ENCODE assay signal across 8 cellular contexts in genomic region chr5:68251386-68251785, GRCh38. TPM values are rescaled to one million over a fixed set of nuclear protein-coding genes. Genes with fewer than 3 reads are reported as not detected.
A peak's percentile ranks its signal among the peaks of the same experiment; 100 is the strongest.
DNase-seq lines count a peak whose midpoint lies in the region.

No MANE protein-coding gene starts in this region.

- peaks cover 49 to 79% (median 63%) of the 10 kb centered on the region in 10 experiments for H3K4me1 ChIP-seq in BLaER1 treated with 17β-estradiol and CSF1 and Interleukin-3, amounts not matched to agents 10 nM and 100 nM
- H3K4me1 ChIP-seq in skeletal muscle satellite cell (ENCODE audit: control insufficient read depth, insufficient read depth, low read length) = peaks cover 35% of the 10 kb centered on the region

- H3K9ac ChIP-seq in BLaER1 treated with 17β-estradiol and CSF1 and Interleukin-3, amounts not matched to agents 10 nM and 100 nM = peak overlapping the region in 3 of 11 experiments; percentile 4 to 46 (median 27); a peak in 4 of 22 replicates
- no peak overlapping the region for H3K9ac ChIP-seq in skeletal muscle satellite cell (ENCODE audit: low read depth, low read length)

- peak; percentile 48 to 56 for DNase-seq in activated CD4-positive, alpha-beta T cell treated with anti-CD3 and anti-CD28 coated beads for 24 hours (ENCODE audit: low read depth in 2 of 2)
- peak; percentile 29 for DNase-seq in effector CD8-positive, alpha-beta T cell (lab: John Stamatoyannopoulos, UW)
- DNase-seq in NCI-H446 treated with DMSO at 0.1 percent for 48 hours (lab: John Stamatoyannopoulos, UW) = no peak
- no peak for DNase-seq in posterior cingulate gyrus
- DNase-seq in AML-193 (lab: John Stamatoyannopoulos, UW) = no peak
- no peak for DNase-seq in NCI-H2171 treated with DMSO at 0.1 percent for 48 hours (lab: John Stamatoyannopoulos, UW)

- no peak overlapping the region for H3K4me3 ChIP-seq in BLaER1 treated with 17β-estradiol and CSF1 and Interleukin-3, amounts not matched to agents 10 nM and 100 nM
- H3K4me3 ChIP-seq in skeletal muscle satellite cell (ENCODE audit: low read length) = no peak overlapping the region

- H3K9me3 ChIP-seq in BLaER1 treated with 17β-estradiol and CSF1 and Interleukin-3, amounts not matched to agents 10 nM and 100 nM (replicated peaks in 1 of 11) = peaks cover 0 to 12% (median 3%) of the 10 kb centered on the region in 11 experiments; a peak in 12 of 22 replicates
- no peaks in the 10 kb centered on the region for H3K9me3 ChIP-seq in skeletal muscle satellite cell (replicated peaks; ENCODE audit: low read length)

- H4K20me1 ChIP-seq in BLaER1 treated with 17β-estradiol and CSF1 and Interleukin-3, amounts not matched to agents 10 nM and 100 nM = peaks cover 56 to 100% (median 68%) of the 10 kb centered on the region in 11 experiments; a peak in 18 of 22 replicates

- peaks cover 2 to 42% (median 15%) of the 10 kb centered on the region in 11 experiments; a peak in 16 of 22 replicates for H3K36me3 ChIP-seq in BLaER1 treated with 17β-estradiol and CSF1 and Interleukin-3, amounts not matched to agents 10 nM and 100 nM
- no peaks in the 10 kb centered on the region for H3K36me3 ChIP-seq in skeletal muscle satellite cell (ENCODE audit: insufficient read depth, low read length)

- H3K4me2 ChIP-seq in BLaER1 treated with 17β-estradiol and CSF1 and Interleukin-3, amounts not matched to agents 10 nM and 100 nM = peak overlapping the region; percentile 43 to 76 (median 58)
- peak overlapping the region; percentile 50 for H3K4me2 ChIP-seq in skeletal muscle satellite cell (ENCODE audit: low read length)

- intact Hi-C loops in posterior cingulate gyrus (cut with DNase I) = loop anchor here (5.0 to 10.0 kb wide), 2 partner anchors 34 to 1007 kb away; partner anchors contain the start of gene PIK3R1

- H3K27me3 ChIP-seq in BLaER1 treated with 17β-estradiol and CSF1 and Interleukin-3, amounts not matched to agents 10 nM and 100 nM = no peaks in the 10 kb centered on the region
- H3K27me3 ChIP-seq in skeletal muscle satellite cell (ENCODE audit: control insufficient read depth, insufficient read depth, low read length) = no peaks in the 10 kb centered on the region

- H3K27ac ChIP-seq in BLaER1 treated with 17β-estradiol and CSF1 and Interleukin-3, amounts not matched to agents 10 nM and 100 nM = peak overlapping the region in 10 of 11 experiments; percentile 4 to 55 (median 36); a peak in 16 of 22 replicates

RNA-seq across cellular contexts. Expression of gene PIK3R1, which starts 35.8 kb away (rescaled TPM):
- 27.3 and 40.8 TPM in 2 replicates for total RNA-seq in skeletal muscle satellite cell (2012; rRNA removed)

Comparison
In these comparisons a context has a peak if more than half of its experiments do, and no peak if none do; other contexts are left out.
1. DNase-seq: peak in activated CD4-positive, alpha-beta T cell treated with anti-CD3 and anti-CD28 coated beads for 24 hours (2 of 2) and effector CD8-positive, alpha-beta T cell (single experiment); none in NCI-H446 treated with DMSO at 0.1 percent for 48 hours (single experiment), posterior cingulate gyrus (0 of 10), AML-193 (0 of 2) and NCI-H2171 treated with DMSO at 0.1 percent for 48 hours (single experiment).